ENCODE assay signal across 1 cellular context in genomic region chr17:40340880-40341807, GRCh38.
TF ChIP-seq lines count a peak whose summit lies in the region.

No MANE protein-coding gene starts in this region.

TF ChIP-seq in K562, 482 proteins besides CTCF, POLR2A, EP300 and RAD21 (continued from another document):
- TF ChIP-seq ATF2 (CRISPR knock-in tag; IDR thresholded peaks at IDR 0.05), result 0 out of 2 replicates have a peak, but pooled peaks have one; percentile 62
- peak; percentile 66 for TF ChIP-seq CCNT2 (IDR thresholded peaks at IDR 0.05; ENCODE audit: borderline replicate concordance, extremely low read depth, insufficient read length, low read depth, low read length)
- no peak for TF ChIP-seq NEUROD1 (IDR thresholded peaks at IDR 0.05; ENCODE audit: borderline replicate concordance, low read depth, low read length, partially characterized antibody)
- 0 out of 2 replicates have a peak, but pooled peaks have one; percentile 53 for TF ChIP-seq EP400 (IDR thresholded peaks at IDR 0.05)
- peak; percentile 41 for TF ChIP-seq PCBP1 (IDR thresholded peaks at IDR 0.05; ENCODE audit: low read depth, low read length, poor library complexity, severe bottlenecking)
- TF ChIP-seq KLF1 (tag; IDR thresholded peaks at IDR 0.05), result 0 out of 2 replicates have a peak, but pooled peaks have one; percentile 52
- TF ChIP-seq ETV5 (CRISPR knock-in tag; IDR thresholded peaks at IDR 0.05; ENCODE audit: low read depth), result peak; percentile 71
- TF ChIP-seq HDAC6 (IDR thresholded peaks at IDR 0.05; ENCODE audit: low read depth, low read length), result no peak
- TF ChIP-seq NCOR1 (IDR thresholded peaks at IDR 0.05), result peak; percentile 57
- peak; percentile 79 for TF ChIP-seq CXXC5 (CRISPR knock-in tag; IDR thresholded peaks at IDR 0.05)
- TF ChIP-seq JUN (IDR thresholded peaks at IDR 0.05; ENCODE audit: borderline replicate concordance, low read depth, low read length), result peak; percentile 37; the same call in 1 of the 2 replicates
- no peak for TF ChIP-seq JUN (CRISPR knock-in tag; IDR thresholded peaks at IDR 0.05; ENCODE audit: borderline replicate concordance)
- peak; percentile 91 for TF ChIP-seq GABPA (tag; conservative IDR thresholded peaks at IDR 0.05; ENCODE audit: low read depth)
- no peak for TF ChIP-seq SIX5 (IDR thresholded peaks at IDR 0.05; ENCODE audit: borderline replicate concordance in 1 of 2, insufficient read depth in 1 of 2, low read depth in 1 of 2, low read length in 2 of 2)
- peak; percentile 97 for TF ChIP-seq MTA3 (IDR thresholded peaks at IDR 0.05; ENCODE audit: borderline replicate concordance)
- TF ChIP-seq SIN3A (IDR thresholded peaks at IDR 0.05; ENCODE audit: borderline replicate concordance in 2 of 2, control insufficient read depth in 1 of 2, low read depth in 2 of 2, low read length in 2 of 2), result 0 out of 4 replicates have a peak, but pooled peaks of 1 of the 2 experiments have one; percentile 11
- peak; percentile 66; the same call in 1 of the 2 replicates for TF ChIP-seq CTBP1 (IDR thresholded peaks at IDR 0.05; ENCODE audit: borderline replicate concordance)
- TF ChIP-seq MNT (conservative IDR thresholded peaks at IDR 0.05), result peak; percentile 66 to 82
- TF ChIP-seq, protein P1, sequence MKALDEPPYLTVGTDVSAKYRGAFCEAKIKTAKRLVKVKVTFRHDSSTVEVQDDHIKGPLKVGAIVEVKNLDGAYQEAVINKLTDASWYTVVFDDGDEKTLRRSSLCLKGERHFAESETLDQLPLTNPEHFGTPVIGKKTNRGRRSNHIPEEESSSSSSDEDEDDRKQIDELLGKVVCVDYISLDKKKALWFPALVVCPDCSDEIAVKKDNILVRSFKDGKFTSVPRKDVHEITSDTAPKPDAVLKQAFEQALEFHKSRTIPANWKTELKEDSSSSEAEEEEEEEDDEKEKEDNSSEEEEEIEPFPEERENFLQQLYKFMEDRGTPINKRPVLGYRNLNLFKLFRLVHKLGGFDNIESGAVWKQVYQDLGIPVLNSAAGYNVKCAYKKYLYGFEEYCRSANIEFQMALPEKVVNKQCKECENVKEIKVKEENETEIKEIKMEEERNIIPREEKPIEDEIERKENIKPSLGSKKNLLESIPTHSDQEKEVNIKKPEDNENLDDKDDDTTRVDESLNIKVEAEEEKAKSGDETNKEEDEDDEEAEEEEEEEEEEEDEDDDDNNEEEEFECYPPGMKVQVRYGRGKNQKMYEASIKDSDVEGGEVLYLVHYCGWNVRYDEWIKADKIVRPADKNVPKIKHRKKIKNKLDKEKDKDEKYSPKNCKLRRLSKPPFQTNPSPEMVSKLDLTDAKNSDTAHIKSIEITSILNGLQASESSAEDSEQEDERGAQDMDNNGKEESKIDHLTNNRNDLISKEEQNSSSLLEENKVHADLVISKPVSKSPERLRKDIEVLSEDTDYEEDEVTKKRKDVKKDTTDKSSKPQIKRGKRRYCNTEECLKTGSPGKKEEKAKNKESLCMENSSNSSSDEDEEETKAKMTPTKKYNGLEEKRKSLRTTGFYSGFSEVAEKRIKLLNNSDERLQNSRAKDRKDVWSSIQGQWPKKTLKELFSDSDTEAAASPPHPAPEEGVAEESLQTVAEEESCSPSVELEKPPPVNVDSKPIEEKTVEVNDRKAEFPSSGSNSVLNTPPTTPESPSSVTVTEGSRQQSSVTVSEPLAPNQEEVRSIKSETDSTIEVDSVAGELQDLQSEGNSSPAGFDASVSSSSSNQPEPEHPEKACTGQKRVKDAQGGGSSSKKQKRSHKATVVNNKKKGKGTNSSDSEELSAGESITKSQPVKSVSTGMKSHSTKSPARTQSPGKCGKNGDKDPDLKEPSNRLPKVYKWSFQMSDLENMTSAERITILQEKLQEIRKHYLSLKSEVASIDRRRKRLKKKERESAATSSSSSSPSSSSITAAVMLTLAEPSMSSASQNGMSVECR (CRISPR knock-in tag; IDR thresholded peaks at IDR 0.05), result 0 out of 2 replicates have a peak, but pooled peaks have one; percentile 25
- 0 out of 2 replicates have a peak, but pooled peaks have one; percentile 47 for TF ChIP-seq ZNF395 (CRISPR knock-in tag; IDR thresholded peaks at IDR 0.05)
- peak; percentile 69 for TF ChIP-seq NFIC (IDR thresholded peaks at IDR 0.05)
- TF ChIP-seq, protein P2, sequence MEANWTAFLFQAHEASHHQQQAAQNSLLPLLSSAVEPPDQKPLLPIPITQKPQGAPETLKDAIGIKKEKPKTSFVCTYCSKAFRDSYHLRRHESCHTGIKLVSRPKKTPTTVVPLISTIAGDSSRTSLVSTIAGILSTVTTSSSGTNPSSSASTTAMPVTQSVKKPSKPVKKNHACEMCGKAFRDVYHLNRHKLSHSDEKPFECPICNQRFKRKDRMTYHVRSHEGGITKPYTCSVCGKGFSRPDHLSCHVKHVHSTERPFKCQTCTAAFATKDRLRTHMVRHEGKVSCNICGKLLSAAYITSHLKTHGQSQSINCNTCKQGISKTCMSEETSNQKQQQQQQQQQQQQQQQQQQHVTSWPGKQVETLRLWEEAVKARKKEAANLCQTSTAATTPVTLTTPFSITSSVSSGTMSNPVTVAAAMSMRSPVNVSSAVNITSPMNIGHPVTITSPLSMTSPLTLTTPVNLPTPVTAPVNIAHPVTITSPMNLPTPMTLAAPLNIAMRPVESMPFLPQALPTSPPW (CRISPR knock-in tag; IDR thresholded peaks at IDR 0.05), result peak; percentile 79
- peak; percentile 74 for TF ChIP-seq JUND (IDR thresholded peaks at IDR 0.05; ENCODE audit: borderline replicate concordance, low read depth, low read length)
- no peak for TF ChIP-seq JUND (tag; IDR thresholded peaks at IDR 0.05; ENCODE audit: borderline replicate concordance, low read depth, low read length)
- TF ChIP-seq TBL1XR1 (IDR thresholded peaks at IDR 0.05; ENCODE audit: low read length in 2 of 2), result peak in 1 of 2 experiments; percentile 78; a peak in 1 of 4 replicates
- no peak for TF ChIP-seq DMBX1 (CRISPR knock-in tag; IDR thresholded peaks at IDR 0.05; ENCODE audit: borderline replicate concordance)
- TF ChIP-seq TARDBP (IDR thresholded peaks at IDR 0.05), result peak; percentile 96
- peak; percentile 22 for TF ChIP-seq MEIS2 (IDR thresholded peaks at IDR 0.05; ENCODE audit: partially characterized antibody)
